Comparison of ENCODE assay signal across 16 cellular contexts in the genomic region with DNA sequence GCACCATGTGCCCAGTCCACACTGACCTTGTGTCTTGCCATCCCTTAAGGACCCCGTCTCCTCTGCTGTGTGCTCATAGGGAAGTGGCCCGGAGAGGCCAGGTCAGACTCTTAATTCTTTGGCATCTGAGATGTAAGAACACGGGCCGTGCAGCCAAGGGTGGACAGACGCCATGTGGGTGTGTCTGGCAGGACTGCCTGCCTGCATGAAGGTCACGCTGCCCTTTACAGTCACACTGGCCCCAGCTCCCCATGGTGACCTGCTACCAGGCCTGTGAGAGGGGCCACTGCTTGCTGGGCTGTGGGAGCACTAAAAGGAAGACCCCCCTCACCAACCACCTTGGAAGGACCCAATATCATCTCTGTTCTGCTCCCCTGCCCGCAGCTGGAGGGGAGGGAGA. TPM values are rescaled to one million over a fixed set of nuclear protein-coding genes. Genes with fewer than 3 reads are reported as not detected.
DNase-seq lines count a peak whose midpoint lies in the region; ATAC-seq and TF ChIP-seq lines count a peak whose summit lies in the region.
"Had no signal": no experiment of that assay in that cellular context is flagged by ENCODE, and none has a peak within 500 bp of the region (broad histone marks: within the 10 kb centered on the region; RNA-seq: fewer than 3 reads in every experiment).

No MANE protein-coding gene starts in this region.

- no peak for TF ChIP-seq POLR2A in suprapubic skin (IDR thresholded peaks at IDR 0.05)

- CTCF ChIA-PET in HEK293 (lab: Yijun Ruan, JAX) = interaction anchor here (0.5 to 1.7 kb wide), 8 partner anchors 11 to 184 kb away, joined by 3 to 7 read pairs (median 3); no protein-coding TSS in a partner anchor
- CTCF ChIA-PET in activated CD4-positive, alpha-beta memory T cell treated with anti-CD3 and anti-CD28 coated beads, Interleukin-2, amount 10 ng/mL, durations not matched to agents 7 days and 5 days (lab: Charles Lee) = interaction anchor here (0.9 to 2.7 kb wide), 5 partner anchors 16 to 307 kb away, joined by 3 to 17 read pairs (median 9); partner anchors contain the start of gene DHRS3

- no peak for ATAC-seq in effector memory CD8-positive, alpha-beta T cell (replicated peaks)
- no peak for ATAC-seq in lung (ENCODE audit: insufficient read depth, low FRiP score)
- ATAC-seq in HG02840 (IDR thresholded peaks at IDR 0.05; ENCODE audit: low FRiP score, unreplicated experiment) = no peak

- peaks cover 8% of the 10 kb centered on the region for H3K4me1 ChIP-seq in HEK293 (ENCODE audit: control insufficient read depth, insufficient read depth, low read length)
- peaks cover 33 to 47% of the 10 kb centered on the region in 2 donors for H3K4me1 ChIP-seq in lung (ENCODE audit: control insufficient read depth in 2 of 2, insufficient read depth in 2 of 2, low read length in 2 of 2)
- peaks cover 90% of the 10 kb centered on the region for H3K4me1 ChIP-seq in suprapubic skin

- TF ChIP-seq CTCF in HEK293 (tag by site-specific recombination; IDR thresholded peaks at IDR 0.05) (no peak), lung (IDR thresholded peaks at IDR 0.05; ENCODE audit: control extremely low read depth, extremely low read depth) (no peak), suprapubic skin (IDR thresholded peaks at IDR 0.05) (no peak)

- WGBS in lung, 2 donors = 48 to 70% methylated on average over 7 of the region's 7 CpGs
- 55% methylated on average over 6 of the region's 7 CpGs for WGBS in suprapubic skin

- POLR2A ChIA-PET in HEK293 (lab: Yijun Ruan, JAX) = interaction anchor here (0.5 to 1.0 kb wide), 2 partner anchors 16 to 19 kb away, joined by 4 to 5 read pairs; no protein-coding TSS in a partner anchor
- POLR2A ChIA-PET in activated CD4-positive, alpha-beta memory T cell treated with anti-CD3 and anti-CD28 coated beads, Interleukin-2, amount 10 ng/mL, durations not matched to agents 7 days and 5 days (lab: Charles Lee) = interaction anchor here (1.4 to 1.7 kb wide), 2 partner anchors 16 to 18 kb away, joined by 6 to 9 read pairs; partner anchors contain the start of gene DHRS3

- no peaks in the 10 kb centered on the region for H3K27me3 Mint-ChIP-seq in effector memory CD8-positive, alpha-beta T cell
- H3K27me3 Mint-ChIP-seq in activated CD4-positive, alpha-beta memory T cell treated with anti-CD3 and anti-CD28 coated beads, Interleukin-2, amount 10 ng/mL, durations not matched to agents 7 days and 5 days = peaks cover 6% of the 10 kb centered on the region
- H3K27me3 Mint-ChIP-seq: activated CD4-positive, alpha-beta memory T cell treated with anti-CD3 and anti-CD28 coated beads for 36 hours had no signal

- H3K4me1 Mint-ChIP-seq in effector memory CD8-positive, alpha-beta T cell (ENCODE audit: low read depth in 2 of 2) = peaks cover 49 to 55% of the 10 kb centered on the region in 2 donors
- H3K4me1 Mint-ChIP-seq in activated CD4-positive, alpha-beta memory T cell treated with anti-CD3 and anti-CD28 coated beads, Interleukin-2, amount 10 ng/mL, durations not matched to agents 7 days and 5 days = peaks cover 34% of the 10 kb centered on the region

- H3K27me3 ChIP-seq in lung (ENCODE audit: control insufficient read depth, insufficient read depth) = no peaks in the 10 kb centered on the region
- H3K27me3 ChIP-seq in suprapubic skin = no peaks in the 10 kb centered on the region

- H3K4me3 ChIP-seq in HEK293 (ENCODE audit: low read depth, low read length) = no peak overlapping the region
- no peak overlapping the region for H3K4me3 ChIP-seq in lung
- no peak overlapping the region for H3K4me3 ChIP-seq in suprapubic skin

- TF ChIP-seq EP300 in suprapubic skin (IDR thresholded peaks at IDR 0.05) = no peak

- H3K9me3 Mint-ChIP-seq in effector memory CD8-positive, alpha-beta T cell = no peaks in the 10 kb centered on the region
- no peaks in the 10 kb centered on the region for H3K9me3 Mint-ChIP-seq in activated CD4-positive, alpha-beta memory T cell treated with anti-CD3 and anti-CD28 coated beads, Interleukin-2, amount 10 ng/mL, durations not matched to agents 7 days and 5 days
- H3K9me3 Mint-ChIP-seq: activated CD4-positive, alpha-beta memory T cell treated with anti-CD3 and anti-CD28 coated beads for 36 hours; activated T-helper 2 cell treated with anti-CD3 and anti-CD28 coated beads, Interferon-gamma antibody, Interleukin-2, Interleukin-4, amounts not matched to agents 10 μg/mL and 5 μg/mL and 100 μg/mL, durations not matched to agents 14 hours and 24 hours and 36 hours; endodermal cell had no signal

- H3K27ac ChIP-seq in HEK293 (ENCODE audit: extremely low read depth, low read depth, low read length) (no peak overlapping the region), lung (ENCODE audit: low read depth in 1 of 2, low read length in 1 of 2) (peak overlapping the region in 1 of 2 donors; percentile 66), suprapubic skin (peak overlapping the region; percentile 22)

- H3K9me3 ChIP-seq in HEK293 (ENCODE audit: control insufficient read depth, insufficient read depth, low read depth, low read length) (no peaks in the 10 kb centered on the region), lung (ENCODE audit: control insufficient read depth in 2 of 2, insufficient read depth in 1 of 2, low read length in 1 of 2) (no peaks in the 10 kb centered on the region), suprapubic skin (no peaks in the 10 kb centered on the region)

- no peak overlapping the region for H3K4me3 Mint-ChIP-seq in effector memory CD8-positive, alpha-beta T cell
- no peak overlapping the region for H3K4me3 Mint-ChIP-seq in activated CD4-positive, alpha-beta memory T cell treated with anti-CD3 and anti-CD28 coated beads, Interleukin-2, amount 10 ng/mL, durations not matched to agents 7 days and 5 days
- H3K4me3 Mint-ChIP-seq: activated CD4-positive, alpha-beta memory T cell treated with anti-CD3 and anti-CD28 coated beads for 36 hours; endodermal cell had no signal

- H3K36me3 ChIP-seq in HEK293 (ENCODE audit: control insufficient read depth in 2 of 2, insufficient read depth in 1 of 2, low read length in 2 of 2) = no peaks in the 10 kb centered on the region
- H3K36me3 ChIP-seq in lung (ENCODE audit: control insufficient read depth in 2 of 2, insufficient read depth in 2 of 2, low read length in 2 of 2) = no peaks in the 10 kb centered on the region
- peaks cover 9% of the 10 kb centered on the region for H3K36me3 ChIP-seq in suprapubic skin

- H3K27ac Mint-ChIP-seq in effector memory CD8-positive, alpha-beta T cell = peak overlapping the region; percentile 38 to 53
- no peak overlapping the region for H3K27ac Mint-ChIP-seq in activated CD4-positive, alpha-beta memory T cell treated with anti-CD3 and anti-CD28 coated beads, Interleukin-2, amount 10 ng/mL, durations not matched to agents 7 days and 5 days
- H3K27ac Mint-ChIP-seq: activated CD4-positive, alpha-beta memory T cell treated with anti-CD3 and anti-CD28 coated beads for 36 hours; activated T-helper 2 cell treated with anti-CD3 and anti-CD28 coated beads, Interferon-gamma antibody, Interleukin-2, Interleukin-4, amounts not matched to agents 10 μg/mL and 5 μg/mL and 100 μg/mL, durations not matched to agents 14 hours and 24 hours and 36 hours; endodermal cell had no signal

- DNase-seq in effector memory CD8-positive, alpha-beta T cell = no peak
- DNase-seq in lung (ENCODE audit: low spot score) (peak; percentile 42), suprapubic skin (ENCODE audit: low spot score in 2 of 2) (no peak), NOMO-1 treated with DMSO at 0.1 percent for 48 hours (lab: John Stamatoyannopoulos, UW; ENCODE audit: unreplicated experiment) (no peak), D341Med (ENCODE audit: low spot score) (no peak)
- no peak for DNase-seq in activated CD4-positive, alpha-beta memory T cell treated with anti-CD3 and anti-CD28 coated beads, Interleukin-2, amount 10 ng/mL, durations not matched to agents 7 days and 5 days
- DNase-seq: activated CD4-positive, alpha-beta memory T cell treated with anti-CD3 and anti-CD28 coated beads for 36 hours; AML-193; DMS79 treated with DMSO at 0.1 percent for 48 hours; endodermal cell; SHP77 had no signal

- H3K36me3 Mint-ChIP-seq in effector memory CD8-positive, alpha-beta T cell (ENCODE audit: insufficient read depth) = peaks cover 21% of the 10 kb centered on the region
- no peaks in the 10 kb centered on the region for H3K36me3 Mint-ChIP-seq in activated CD4-positive, alpha-beta memory T cell treated with anti-CD3 and anti-CD28 coated beads, Interleukin-2, amount 10 ng/mL, durations not matched to agents 7 days and 5 days (ENCODE audit: low read depth)

TF ChIP-seq in HEK293, 187 proteins besides CTCF, POLR2A, EP300 and RAD21 (continues in another document):
- TF ChIP-seq PRDM10 (tag by site-specific recombination; IDR thresholded peaks at IDR 0.05) = peak; percentile 50

RNA-seq across cellular contexts. Expression of gene DHRS3, which starts 17.7 kb away (rescaled TPM):
- 100 to 1,000 TPM in 1 of 2 donors, 10 to 100 TPM in 1; 79.7 to 109 TPM for total RNA-seq in lung
- polyA plus RNA-seq in lung = 10 to 100 TPM; 56.7 to 79.8 TPM
- 10 to 100 TPM; 73.3 to 86.9 (median 80.2) TPM for total RNA-seq in suprapubic skin
- total RNA-seq in activated CD4-positive, alpha-beta memory T cell treated with anti-CD3 and anti-CD28 coated beads, Interleukin-2, amount 10 ng/mL, durations not matched to agents 7 days and 5 days = 10 to 100 TPM; 30.1 to 32.5 TPM

RNA-seq across cellular contexts. Expression of gene AADACL4, which starts 43.5 kb away (rescaled TPM):
- not detected for total RNA-seq in lung
- not detected for polyA plus RNA-seq in lung
- total RNA-seq in suprapubic skin = not detected
- total RNA-seq in activated CD4-positive, alpha-beta memory T cell treated with anti-CD3 and anti-CD28 coated beads, Interleukin-2, amount 10 ng/mL, durations not matched to agents 7 days and 5 days = not detected
- total RNA-seq: activated CD4-positive, alpha-beta memory T cell treated with anti-CD3 and anti-CD28 coated beads for 36 hours; activated T-helper 2 cell treated with anti-CD3 and anti-CD28 coated beads, Interferon-gamma antibody, Interleukin-2, Interleukin-4, amounts not matched to agents 10 μg/mL and 5 μg/mL and 100 μg/mL, durations not matched to agents 14 hours and 24 hours and 36 hours; endodermal cell; glomerular endothelial cell had no signal
- polyA plus RNA-seq: keratinocyte had no signal
